Comparison of ENCODE assay signal across 25 cellular contexts in the genomic region with DNA sequence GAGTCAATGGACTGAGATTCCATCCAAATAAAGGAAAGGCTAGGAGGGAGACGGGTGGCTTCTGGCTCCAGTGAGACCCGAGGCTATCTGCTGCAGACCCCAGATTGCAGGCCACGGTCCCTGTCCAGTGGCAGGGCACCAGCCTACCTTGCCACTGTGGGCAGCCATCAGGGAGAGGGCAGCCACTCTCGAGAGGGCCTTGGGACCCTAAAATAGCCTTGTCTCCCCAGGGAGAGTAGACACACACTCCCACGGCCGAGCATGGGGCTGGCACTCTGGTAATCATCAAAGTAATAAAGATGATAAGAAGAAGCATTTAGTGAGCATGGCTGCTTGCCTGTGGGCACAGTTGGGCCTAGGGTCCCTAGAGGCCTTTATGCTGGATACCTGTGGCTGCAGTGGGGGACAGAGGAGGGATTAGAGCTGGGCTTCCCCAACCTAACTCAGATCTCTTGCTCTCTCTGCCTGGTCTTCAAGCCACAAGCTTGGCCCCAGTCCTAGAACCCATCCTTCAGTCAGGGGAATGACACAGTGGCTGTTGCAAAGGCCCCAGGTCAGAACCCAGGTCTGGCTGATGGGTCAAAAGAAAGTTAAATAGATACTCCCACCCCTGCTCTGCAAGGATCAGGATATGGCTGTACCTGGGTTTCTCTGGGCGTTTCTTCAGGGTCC. TPM values are rescaled to one million over a fixed set of nuclear protein-coding genes. Genes with fewer than 3 reads are reported as not detected.
DNase-seq lines count a peak whose midpoint lies in the region; ATAC-seq and TF ChIP-seq lines count a peak whose summit lies in the region.
"Had no signal": no experiment of that assay in that cellular context is flagged by ENCODE, and none has a peak within 500 bp of the region (broad histone marks: within the 10 kb centered on the region; RNA-seq: fewer than 3 reads in every experiment).

No MANE protein-coding gene starts in this region.

- H3K4me2 ChIP-seq in neuronal stem cell (ENCODE audit: insufficient read depth, low read length, poor library complexity, severe bottlenecking), result no peak overlapping the region
- no peak overlapping the region for H3K4me2 ChIP-seq in PC-3 (ENCODE audit: low read length)
- H3K4me2 ChIP-seq: A549, GM23338 had no signal

- H3K18ac ChIP-seq in neuronal stem cell (ENCODE audit: low read length), result peak overlapping the region; percentile 17

- no peak for TF ChIP-seq EP300 in transverse colon (IDR thresholded peaks at IDR 0.05; ENCODE audit: low read depth)

- intact Hi-C loops in ascending aorta (cut with DNase I), result no loop called here
- intact Hi-C loops in PC-3 (cut with micrococcal nuclease), result no loop called here
- intact Hi-C loops in transverse colon (cut with DNase I; ENCODE audit: low total_unique reads), result no loop called here

- H2BK15ac ChIP-seq in neuronal stem cell (ENCODE audit: low read length), result peak overlapping the region; percentile 61

- TF ChIP-seq CTCF in ascending aorta (IDR thresholded peaks at IDR 0.05) (no peak), PC-3 (conservative IDR thresholded peaks at IDR 0.05; ENCODE audit: low read depth, low read length) (no peak), transverse colon (IDR thresholded peaks at IDR 0.05) (no peak)

- ATAC-seq in activated naive CD8-positive, alpha-beta T cell treated with anti-CD3 and anti-CD28 coated beads, Interleukin-2, amount 10 ng/mL, durations not matched to agents 7 days and 5 days (ENCODE audit: low read depth), result no peak
- no peak for ATAC-seq in PC-3
- ATAC-seq: A549, GM23338, pancreas had no signal

- H3K9me3 Mint-ChIP-seq in activated naive CD8-positive, alpha-beta T cell treated with anti-CD3 and anti-CD28 coated beads, Interleukin-2, amount 10 ng/mL, durations not matched to agents 7 days and 5 days, result no peaks in the 10 kb centered on the region
- H3K9me3 Mint-ChIP-seq in activated naive CD8-positive, alpha-beta T cell treated with anti-CD3 and anti-CD28 coated beads for 36 hours, result no peaks in the 10 kb centered on the region
- H3K9me3 Mint-ChIP-seq: activated naive CD4-positive, alpha-beta T cell treated with anti-CD3 and anti-CD28 coated beads, Interleukin-2, amount 10 ng/mL, durations not matched to agents 7 days and 5 days; GM23338; natural killer cell treated with Interleukin-12 subunit alpha and Interleukin-12 subunit beta and Interleukin-15 and Interleukin-18, amount 100 ng/mL, for 72 hours had no signal

- H3K4me3 Mint-ChIP-seq in activated naive CD8-positive, alpha-beta T cell treated with anti-CD3 and anti-CD28 coated beads, Interleukin-2, amount 10 ng/mL, durations not matched to agents 7 days and 5 days, result no peak overlapping the region
- H3K4me3 Mint-ChIP-seq in activated naive CD8-positive, alpha-beta T cell treated with anti-CD3 and anti-CD28 coated beads for 36 hours, result no peak overlapping the region
- H3K4me3 Mint-ChIP-seq: activated naive CD4-positive, alpha-beta T cell treated with anti-CD3 and anti-CD28 coated beads, Interleukin-2, amount 10 ng/mL, durations not matched to agents 7 days and 5 days; GM23338; natural killer cell treated with Interleukin-12 subunit alpha and Interleukin-12 subunit beta and Interleukin-15 and Interleukin-18, amount 100 ng/mL, for 72 hours had no signal

- no peak overlapping the region for H3K4ac ChIP-seq in neuronal stem cell (ENCODE audit: low read length)

- H4K20me1 ChIP-seq in PC-3 (ENCODE audit: low read length), result no peaks in the 10 kb centered on the region

- BruUV-seq in PC-3 (replicated peaks; lab: Mats Ljungman, UMichigan), result no TSS peak

- no peak overlapping the region for H2BK12ac ChIP-seq in neuronal stem cell (ENCODE audit: low read length)

- no peak overlapping the region for H2AFZ ChIP-seq in neuronal stem cell (ENCODE audit: low read length)
- no peak overlapping the region for H2AFZ ChIP-seq in PC-3 (ENCODE audit: low read length)
- H2AFZ ChIP-seq: GM23338 had no signal

- peak overlapping the region; percentile 37 for H3K23ac ChIP-seq in neuronal stem cell (ENCODE audit: low read depth, low read length, poor library complexity)

- H3K27ac Mint-ChIP-seq in activated naive CD8-positive, alpha-beta T cell treated with anti-CD3 and anti-CD28 coated beads, Interleukin-2, amount 10 ng/mL, durations not matched to agents 7 days and 5 days, result no peak overlapping the region
- H3K27ac Mint-ChIP-seq in activated naive CD8-positive, alpha-beta T cell treated with anti-CD3 and anti-CD28 coated beads for 36 hours, result no peak overlapping the region
- H3K27ac Mint-ChIP-seq: activated naive CD4-positive, alpha-beta T cell treated with anti-CD3 and anti-CD28 coated beads, Interleukin-2, amount 10 ng/mL, durations not matched to agents 7 days and 5 days; GM23338; natural killer cell treated with Interleukin-12 subunit alpha and Interleukin-12 subunit beta and Interleukin-15 and Interleukin-18, amount 100 ng/mL, for 72 hours had no signal

- H3K27me3 ChIP-seq in ascending aorta (no peaks in the 10 kb centered on the region), neuronal stem cell (ENCODE audit: control insufficient read depth in 3 of 3, insufficient read depth in 3 of 3, low read depth in 1 of 3, low read length in 3 of 3) (peaks cover 0 to 26% (median 0%) of the 10 kb centered on the region in 3 experiments), PC-3 (ENCODE audit: low read length) (no peaks in the 10 kb centered on the region), transverse colon (peaks cover 14% of the 10 kb centered on the region)
- H3K27me3 ChIP-seq: pancreas, right lobe of liver, testis had no signal

- TF ChIP-seq POLR2A in transverse colon (IDR thresholded peaks at IDR 0.05), result no peak

- H3K27ac ChIP-seq in ascending aorta (peak overlapping the region; percentile 52 to 61), neuronal stem cell (replicated peaks; ENCODE audit: low read length) (no peak overlapping the region), PC-3 (ENCODE audit: low read length) (no peak overlapping the region), transverse colon (no peak overlapping the region)
- H3K27ac ChIP-seq: A549, pancreas, right lobe of liver, testis had no signal

- H3K9me3 ChIP-seq in ascending aorta, result no peaks in the 10 kb centered on the region
- no peaks in the 10 kb centered on the region for H3K9me3 ChIP-seq in neuronal stem cell (replicated peaks in 1 of 2; ENCODE audit: control insufficient read depth in 2 of 2, insufficient read depth in 1 of 2, low read depth in 1 of 2, low read length in 2 of 2)
- no peaks in the 10 kb centered on the region for H3K9me3 ChIP-seq in PC-3 (ENCODE audit: low read length)
- no peaks in the 10 kb centered on the region for H3K9me3 ChIP-seq in transverse colon
- H3K9me3 ChIP-seq: A549, pancreas, right lobe of liver, testis had no signal

- H3K9ac ChIP-seq in neuronal stem cell (ENCODE audit: low read depth, low read length, poor library complexity) (no peak overlapping the region), PC-3 (ENCODE audit: low read length) (no peak overlapping the region)

- peaks cover 12% of the 10 kb centered on the region for H3K4me1 Mint-ChIP-seq in activated naive CD8-positive, alpha-beta T cell treated with anti-CD3 and anti-CD28 coated beads, Interleukin-2, amount 10 ng/mL, durations not matched to agents 7 days and 5 days
- no peaks in the 10 kb centered on the region for H3K4me1 Mint-ChIP-seq in activated naive CD8-positive, alpha-beta T cell treated with anti-CD3 and anti-CD28 coated beads for 36 hours

- CTCF ChIA-PET in PC-3 (lab: Charles Lee), result no interaction called here

- no peak overlapping the region for H4K91ac ChIP-seq in neuronal stem cell (ENCODE audit: low read depth, low read length, poor library complexity)

- H3F3A ChIP-seq in PC-3 (ENCODE audit: low read length, unreplicated experiment), result no peaks in the 10 kb centered on the region

- H3K36me3 ChIP-seq in ascending aorta (no peaks in the 10 kb centered on the region), neuronal stem cell (replicated peaks in 1 of 2; ENCODE audit: control insufficient read depth in 2 of 2, insufficient read depth in 2 of 2, low read length in 2 of 2) (no peaks in the 10 kb centered on the region), PC-3 (ENCODE audit: low read depth, low read length) (no peaks in the 10 kb centered on the region), transverse colon (no peaks in the 10 kb centered on the region)
- H3K36me3 ChIP-seq: pancreas, right lobe of liver had no signal

- H4K8ac ChIP-seq in neuronal stem cell (ENCODE audit: low read depth, low read length), result no peak overlapping the region

- no peaks in the 10 kb centered on the region for H3K9me2 ChIP-seq in PC-3 (replicated peaks; ENCODE audit: low read length)

- no peak overlapping the region for H2BK5ac ChIP-seq in neuronal stem cell (ENCODE audit: low read length)

- H3K36me3 Mint-ChIP-seq in activated naive CD8-positive, alpha-beta T cell treated with anti-CD3 and anti-CD28 coated beads, Interleukin-2, amount 10 ng/mL, durations not matched to agents 7 days and 5 days, result no peaks in the 10 kb centered on the region
- no peaks in the 10 kb centered on the region for H3K36me3 Mint-ChIP-seq in activated naive CD8-positive, alpha-beta T cell treated with anti-CD3 and anti-CD28 coated beads for 36 hours
- H3K36me3 Mint-ChIP-seq: activated naive CD4-positive, alpha-beta T cell treated with anti-CD3 and anti-CD28 coated beads, Interleukin-2, amount 10 ng/mL, durations not matched to agents 7 days and 5 days; natural killer cell treated with Interleukin-12 subunit alpha and Interleukin-12 subunit beta and Interleukin-15 and Interleukin-18, amount 100 ng/mL, for 72 hours had no signal

- no peaks in the 10 kb centered on the region for H3K79me1 ChIP-seq in neuronal stem cell (ENCODE audit: low read depth, low read length)

- in situ Hi-C loops in KBM-7 (cut with MboI; ENCODE audit: low pct_unique_long_range_greater_than_20kb, low sequenced_read_pairs), result no loop called here
- in situ Hi-C loops in transverse colon (cut with MboI; ENCODE audit: low pct_ligation_motif_present in 1 of 4, low pct_unique_long_range_greater_than_20kb in 1 of 4, low sequenced_read_pairs in 3 of 4), result no loop called here

- peaks cover 4 to 13% of the 10 kb centered on the region in 2 donors for H3K4me1 ChIP-seq in ascending aorta
- H3K4me1 ChIP-seq in neuronal stem cell (ENCODE audit: control insufficient read depth in 2 of 2, insufficient read depth in 1 of 2, low read depth in 1 of 2, low read length in 2 of 2), result peaks cover 6 to 7% of the 10 kb centered on the region in 2 donors
- H3K4me1 ChIP-seq in PC-3 (ENCODE audit: insufficient read depth, low read length), result peaks cover 29% of the 10 kb centered on the region
- H3K4me1 ChIP-seq in transverse colon, result peaks cover 0 to 27% (median 20%) of the 10 kb centered on the region in 4 donors
- H3K4me1 ChIP-seq: right lobe of liver had no signal

- POLR2A ChIA-PET in activated naive CD8-positive, alpha-beta T cell treated with anti-CD3 and anti-CD28 coated beads, Interleukin-2, amount 10 ng/mL, durations not matched to agents 7 days and 5 days (lab: Charles Lee), result no interaction called here
- POLR2A ChIA-PET in PC-3 (lab: Charles Lee; ENCODE audit: unreplicated experiment), result no interaction called here

- no peak overlapping the region for H3K14ac ChIP-seq in neuronal stem cell (ENCODE audit: low read length)

- peaks cover 20% of the 10 kb centered on the region for H3K27me3 Mint-ChIP-seq in activated naive CD8-positive, alpha-beta T cell treated with anti-CD3 and anti-CD28 coated beads, Interleukin-2, amount 10 ng/mL, durations not matched to agents 7 days and 5 days
- peaks cover under 1% of the 10 kb centered on the region for H3K27me3 Mint-ChIP-seq in activated naive CD8-positive, alpha-beta T cell treated with anti-CD3 and anti-CD28 coated beads for 36 hours

- H2AK5ac ChIP-seq in neuronal stem cell (ENCODE audit: low read depth, low read length), result no peak overlapping the region

- H3K4me3 ChIP-seq in ascending aorta (no peak overlapping the region), neuronal stem cell (ENCODE audit: low read length in 2 of 2) (no peak overlapping the region), PC-3 (ENCODE audit: low read length) (no peak overlapping the region), transverse colon (no peak overlapping the region)
- H3K4me3 ChIP-seq: A549, GM23338, pancreas, right lobe of liver, testis had no signal

- no peaks in the 10 kb centered on the region for H3K79me2 ChIP-seq in PC-3 (ENCODE audit: low read length)

- peak; percentile 5 for DNase-seq in activated naive CD8-positive, alpha-beta T cell treated with anti-CD3 and anti-CD28 coated beads, Interleukin-2, amount 10 ng/mL, durations not matched to agents 7 days and 5 days
- DNase-seq in activated naive CD8-positive, alpha-beta T cell treated with anti-CD3 and anti-CD28 coated beads for 36 hours, result no peak
- DNase-seq in ascending aorta (ENCODE audit: low spot score in 2 of 2), result peak in 1 of 2 donors; percentile 46
- DNase-seq in neuronal stem cell (ENCODE audit: low spot score), result no peak
- peak; percentile 34 for DNase-seq in ureter (ENCODE audit: low spot score)
- DNase-seq in PC-3, result no peak
- no peak for DNase-seq in KBM-7
- DNase-seq in transverse colon, result no peak
- DNase-seq: activated CD4-positive, CD25-positive, alpha-beta regulatory T cell; activated naive CD4-positive, alpha-beta T cell treated with anti-CD3 and anti-CD28 coated beads, Interleukin-2, amount 10 ng/mL, durations not matched to agents 7 days and 5 days; Calu3; Kasumi-1; NCI-H1092; NCI-H2029; NCI-H226; NCI-H774; Right ventricle myocardium superior; T1000; testis had no signal

- no CpG with 5 or more reads among the region's 7 CpGs for whole genome bisulfite sequencing in neuronal stem cell (ENCODE audit: extremely low coverage in 2 of 2, insufficient read length in 2 of 2, insufficient replicate concordance in 1 of 2), 2 donors
- WGBS in transverse colon (ENCODE audit: low coverage in 1 of 2), 2 donors, result 75 to 80% methylated on average over 1 to 7 of the region's 7 CpGs

- no peak overlapping the region for H2BK120ac ChIP-seq in neuronal stem cell (ENCODE audit: low read depth, low read length)

RNA-seq across cellular contexts. Expression of a gene that starts 9.2 kb away (rescaled TPM):
- total RNA-seq in activated naive CD8-positive, alpha-beta T cell treated with anti-CD3 and anti-CD28 coated beads, Interleukin-2, amount 10 ng/mL, durations not matched to agents 7 days and 5 days, result 10 to 100 TPM; 22.3 to 26.9 TPM
- 1 to 10 TPM; 6.0 to 6.6 TPM for total RNA-seq in activated naive CD8-positive, alpha-beta T cell treated with anti-CD3 and anti-CD28 coated beads for 36 hours
- total RNA-seq in ascending aorta, result 3.5 TPM
- 1.1 TPM for polyA plus RNA-seq in neuronal stem cell (2013, experiment 1 of 2)
- 1.00 TPM for polyA plus RNA-seq in neuronal stem cell (2013, experiment 2 of 2)
- total RNA-seq in ureter, result 72.7 TPM
- total RNA-seq in PC-3 (2014; rRNA removed), result 3.7 and 7.0 TPM in 2 replicates
- 100 to 1,000 TPM; 121 to 565 (median 254) TPM for total RNA-seq in transverse colon
- polyA plus RNA-seq: BJ had no signal

Comparison
In these comparisons a context has a peak if more than half of its experiments do, and no peak if none do; other contexts are left out.
1. DNase-seq: peak in activated naive CD8-positive, alpha-beta T cell treated with anti-CD3 and anti-CD28 coated beads, Interleukin-2, amount 10 ng/mL, durations not matched to agents 7 days and 5 days (single experiment) and ureter (single experiment); none in activated naive CD8-positive, alpha-beta T cell treated with anti-CD3 and anti-CD28 coated beads for 36 hours (single experiment), neuronal stem cell (single experiment), PC-3 (single experiment), KBM-7 (single experiment) and transverse colon (single experiment).
2. H3K27ac ChIP-seq: peak in ascending aorta (2 of 2); none in neuronal stem cell (single experiment), PC-3 (single experiment) and transverse colon (0 of 4).